ENCODE assay signal across 24 cellular contexts in the genomic region with DNA sequence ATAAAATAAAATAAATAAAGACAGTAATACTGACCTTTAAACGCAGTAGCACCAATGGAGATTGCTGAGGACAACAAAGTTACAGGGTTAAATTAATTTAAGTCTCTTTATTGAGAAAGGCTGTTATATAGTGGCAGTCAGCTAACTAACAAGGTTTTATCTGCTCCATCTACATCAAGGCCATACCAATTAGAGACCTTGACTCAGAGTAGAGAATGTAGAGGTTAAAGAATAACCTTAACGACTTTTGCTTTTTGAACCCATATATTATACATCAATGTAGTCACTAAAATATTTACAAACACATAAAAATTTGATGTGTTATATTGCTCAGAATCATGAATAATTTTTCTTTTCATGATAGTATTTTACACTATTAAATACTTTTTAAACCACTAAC. TPM values are rescaled to one million over a fixed set of nuclear protein-coding genes. Genes with fewer than 3 reads are reported as not detected.
A peak's percentile ranks its signal among the peaks of the same experiment; 100 is the strongest.
DNase-seq lines count a peak whose midpoint lies in the region; ATAC-seq, FAIRE-seq and TF ChIP-seq lines count a peak whose summit lies in the region.
"Had no signal": no experiment of that assay in that cellular context is flagged by ENCODE, and none has a peak within 500 bp of the region (broad histone marks: within the 10 kb centered on the region; RNA-seq: fewer than 3 reads in every experiment).

No MANE protein-coding gene starts in this region.

- DNase-seq in kidney (no peak), left colon (no peak), small intestine (peak; percentile 42), coronary artery (ENCODE audit: low spot score) (no peak)
- DNase-seq: 8988T; ACHN; BE2C; C1 segment of cervical spinal cord; CD4-positive, alpha-beta memory T cell; CD4-positive, CD25-positive, alpha-beta regulatory T cell; CD8-positive, alpha-beta memory T cell; COR-L47; DMS 273 treated with DMSO at 0.1 percent for 48 hours; DMS153; DMS53; DMS79; DND-41; EL; GDM1 had no signal

- no peak overlapping the region for H3K9ac ChIP-seq in kidney (ENCODE audit: low read length in 2 of 2)
- H3K9ac ChIP-seq: BLaER1 had no signal

- WGBS in small intestine, 3 donors, result 40 to 68% (median 57%) methylated on average over 2 of the region's 2 CpGs

- H3K4me1 ChIP-seq in kidney (ENCODE audit: control insufficient read depth in 1 of 2, insufficient read depth in 1 of 2, low read depth in 1 of 2, low read length in 2 of 2) (peaks cover 0 to 6% of the 10 kb centered on the region in 2 donors), small intestine (ENCODE audit: control insufficient read depth in 2 of 2, insufficient read depth in 1 of 2, low read depth in 1 of 2, low read length in 1 of 2) (no peaks in the 10 kb centered on the region)
- H3K4me1 ChIP-seq: BE2C had no signal

- no peaks in the 10 kb centered on the region for H3K36me3 ChIP-seq in kidney (ENCODE audit: control insufficient read depth in 1 of 2, insufficient read depth in 2 of 2, low read length in 2 of 2)
- no peaks in the 10 kb centered on the region for H3K36me3 ChIP-seq in small intestine (ENCODE audit: control insufficient read depth in 2 of 2, insufficient read depth in 2 of 2, low read length in 2 of 2)
- H3K36me3 ChIP-seq: BE2C, BLaER1 had no signal

- H3K27me3 ChIP-seq in small intestine (ENCODE audit: control insufficient read depth in 2 of 2, insufficient read depth in 2 of 2, low read length in 2 of 2), result no peaks in the 10 kb centered on the region
- H3K27me3 ChIP-seq: BE2C, BLaER1 had no signal

- H3K27ac ChIP-seq in kidney (ENCODE audit: low read depth in 2 of 2, low read length in 2 of 2) (no peak overlapping the region), small intestine (ENCODE audit: low read depth in 1 of 2, low read length in 1 of 2) (no peak overlapping the region), coronary artery (no peak overlapping the region)
- H3K27ac ChIP-seq: BLaER1 had no signal

- ATAC-seq in left colon (peak; percentile 70), HG02623 (IDR thresholded peaks at IDR 0.05; ENCODE audit: unreplicated experiment) (no peak)
- ATAC-seq: GM12878 had no signal

- H3K9me3 ChIP-seq in kidney (ENCODE audit: control insufficient read depth in 1 of 2, low read length in 2 of 2), result no peaks in the 10 kb centered on the region
- H3K9me3 ChIP-seq in small intestine (ENCODE audit: control insufficient read depth, low read depth), result no peaks in the 10 kb centered on the region
- H3K9me3 ChIP-seq: BE2C had no signal

- H3K4me3 ChIP-seq in kidney (ENCODE audit: low read length in 2 of 2) (no peak overlapping the region), small intestine (ENCODE audit: low read depth in 1 of 2, low read length in 2 of 2) (no peak overlapping the region), coronary artery (no peak overlapping the region)
- H3K4me3 ChIP-seq: BLaER1, GM12878 had no signal

- intact Hi-C loops in kidney (cut with DNase I) (no loop called here), left colon (cut with DNase I, micrococcal nuclease) (no loop called here)

- FAIRE-seq in kidney (lab: Jason Lieb, UNC) (peak; percentile 94), small intestine (lab: Jason Lieb, UNC) (no peak)
- FAIRE-seq: GM12878, GM12892, GM18507 had no signal

- TF ChIP-seq CTCF in kidney (IDR thresholded peaks at IDR 0.05; ENCODE audit: borderline replicate concordance, extremely low read depth, insufficient read depth), result no peak
- TF ChIP-seq CTCF in coronary artery (IDR thresholded peaks at IDR 0.05), result no peak

RNA-seq across cellular contexts. Expression of a gene that starts 21.6 kb away (rescaled TPM):
- total RNA-seq in kidney, result 69.7 TPM
- 11.5 TPM for polyA plus RNA-seq in kidney (ENCODE audit: insufficient read depth, low read depth, low replicate concordance)
- 10 to 100 TPM; 21.8 to 33.3 TPM for total RNA-seq in left colon
- 1 to 10 TPM; 4.5 to 8.2 (median 5.1) TPM for polyA plus RNA-seq in small intestine
